ENCODE assay signal across 22 cellular contexts in genomic region chr5:167594750-167595149, GRCh38.
A peak's percentile ranks its signal among the peaks of the same experiment; 100 is the strongest.
DNase-seq lines count a peak whose midpoint lies in the region; ATAC-seq, FAIRE-seq and TF ChIP-seq lines count a peak whose summit lies in the region.
"Had no signal": no experiment of that assay in that cellular context is flagged by ENCODE, and none has a peak within 500 bp of the region (broad histone marks: within the 10 kb centered on the region; RNA-seq: fewer than 3 reads in every experiment).

No MANE protein-coding gene starts in this region.

- no peak for ATAC-seq in HG02840 (IDR thresholded peaks at IDR 0.05; ENCODE audit: low FRiP score, unreplicated experiment)
- ATAC-seq: CD8-positive, alpha-beta T cell had no signal

- H3K36me3 ChIP-seq in endocrine pancreas (ENCODE audit: control insufficient read depth, insufficient read depth, low read length) (no peaks in the 10 kb centered on the region), subcutaneous abdominal adipose tissue (ENCODE audit: control insufficient read depth in 5 of 5, insufficient read depth in 5 of 5, low read length in 5 of 5) (no peaks in the 10 kb centered on the region)

- no peak for TF ChIP-seq CTCF in D721Med (IDR thresholded peaks at IDR 0.05; ENCODE audit: insufficient read depth, missing control alignments)

- H3K4me1 ChIP-seq in endocrine pancreas (ENCODE audit: control insufficient read depth, insufficient read depth, low read length) (peaks cover 7% of the 10 kb centered on the region), subcutaneous abdominal adipose tissue (ENCODE audit: control insufficient read depth in 5 of 5, insufficient read depth in 5 of 5, low read length in 5 of 5) (peaks cover 0 to 13% (median 0%) of the 10 kb centered on the region in 5 donors)

- H3K27me3 ChIP-seq in endocrine pancreas (ENCODE audit: control insufficient read depth, insufficient read depth, low read length) (no peaks in the 10 kb centered on the region), subcutaneous abdominal adipose tissue (ENCODE audit: control insufficient read depth in 5 of 5, insufficient read depth in 4 of 5, low read length in 5 of 5) (no peaks in the 10 kb centered on the region)
- H3K27me3 ChIP-seq: BLaER1 had no signal

- DNase-seq in NCI-H2171 treated with DMSO at 0.1 percent for 48 hours (lab: John Stamatoyannopoulos, UW): peak; percentile 10
- DNase-seq in NCI-H2171 (lab: John Stamatoyannopoulos, UW): no peak
- DNase-seq in D721Med (ENCODE audit: insufficient read length, low spot score): no peak
- no peak for DNase-seq in cerebellar cortex (ENCODE audit: low spot score)
- DNase-seq: CD4-positive, CD25-positive, alpha-beta regulatory T cell; CD8-positive, alpha-beta T cell; DMS53; DMS79 treated with DMSO at 0.1 percent for 48 hours; GF-D8; GM23248; H7; HCEC 1CT had no signal

- H3K27ac ChIP-seq in subcutaneous abdominal adipose tissue (ENCODE audit: low read depth, low read length): peak overlapping the region; percentile 6
- H3K27ac ChIP-seq: 22Rv1, BLaER1, C4-2B, GM23248 had no signal

- H3K4me3 ChIP-seq in endocrine pancreas (ENCODE audit: control insufficient read depth, insufficient read depth, low read length) (peak overlapping the region; percentile 59), subcutaneous abdominal adipose tissue (ENCODE audit: low read depth in 1 of 5, low read length in 5 of 5) (no peak overlapping the region)
- H3K4me3 ChIP-seq: BLaER1, GM23248 had no signal

- no peaks in the 10 kb centered on the region for H3K9me3 ChIP-seq in endocrine pancreas (ENCODE audit: control insufficient read depth, low read length)
- H3K9me3 ChIP-seq in subcutaneous abdominal adipose tissue (ENCODE audit: control insufficient read depth in 5 of 5, low read length in 5 of 5): no peaks in the 10 kb centered on the region
- H3K9me3 ChIP-seq: BLaER1 had no signal

- peak; percentile 41 for FAIRE-seq in D721Med (lab: Jason Lieb, UNC)
- FAIRE-seq: A204.1, GM12891, GM18507, H1 had no signal

- H3K9ac ChIP-seq in endocrine pancreas (ENCODE audit: control insufficient read depth, insufficient read depth, low read length) (no peak overlapping the region), subcutaneous abdominal adipose tissue (ENCODE audit: low read length in 5 of 5) (no peak overlapping the region)
- H3K9ac ChIP-seq: BLaER1, GM23248 had no signal
